In the genomic region with DNA sequence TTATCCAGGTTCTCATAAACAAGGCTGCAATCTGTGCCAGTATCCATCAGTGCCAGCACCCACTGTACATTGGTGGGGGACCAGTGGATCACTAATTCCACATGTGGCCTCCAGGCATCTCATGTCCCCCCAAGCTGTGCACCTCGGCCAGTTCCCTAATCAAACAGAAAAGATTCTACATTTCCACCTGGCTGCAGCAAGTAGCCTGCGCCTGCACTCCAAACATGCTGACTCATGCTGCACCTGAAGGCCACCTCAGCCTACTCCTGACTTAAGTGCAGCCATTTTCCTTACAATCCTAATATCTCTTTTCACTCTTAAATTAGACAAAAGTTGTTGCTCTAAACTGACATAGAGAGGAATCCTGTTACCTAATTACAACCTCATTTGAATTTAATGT, we compare ENCODE assay signal across 25 cellular contexts.
"Had no signal": no experiment of that assay in that cellular context is flagged by ENCODE, and none has a peak within 500 bp of the region (broad histone marks: within the 10 kb centered on the region; RNA-seq: fewer than 3 reads in every experiment).

No MANE protein-coding gene starts in this region.

- DNase-seq: activated CD4-positive, alpha-beta T cell treated with anti-CD3 and anti-CD28 coated beads for 36 hours; activated CD4-positive, alpha-beta T cell treated with anti-CD3 and anti-CD28 coated beads, Interleukin-2, amount 50 U/mL, for 4 hours; activated CD8-positive, alpha-beta memory T cell treated with anti-CD3 and anti-CD28 coated beads for 24 hours; activated CD8-positive, alpha-beta memory T cell treated with anti-CD3 and anti-CD28 coated beads, Interleukin-2, amount 50 U/mL, for 4 hours; activated T-cell treated with anti-CD3 and anti-CD28 coated beads, Interleukin-2, amount 50 U/mL, for 24 hours; brain microvascular endothelial cell; effector memory CD4-positive, alpha-beta T cell; foreskin melanocyte; immature natural killer cell; ovary; psoas muscle; stimulated activated CD4-positive, alpha-beta T cell treated with anti-CD3 and anti-CD28 coated beads, Interleukin-4, amount 100 ng/mL, for 24 hours; stimulated activated naive CD4-positive, alpha-beta T cell treated with Interleukin-2 at 50 U/mL for 16 hours; T-helper 9 cell; upper lobe of left lung had no signal

- H3K36me3 ChIP-seq: ascending aorta, brain microvascular endothelial cell, neutrophil, ovary, right atrium auricular region, upper lobe of left lung had no signal

- H3K27ac ChIP-seq: ascending aorta, brain microvascular endothelial cell, neutrophil, ovary, psoas muscle, right atrium auricular region, upper lobe of left lung had no signal

- H3K9me3 ChIP-seq: ascending aorta, ovary, psoas muscle, right atrium auricular region, upper lobe of left lung had no signal

- H3K4me1 ChIP-seq: ascending aorta, psoas muscle, right atrium auricular region, upper lobe of left lung had no signal

- H3K4me3 ChIP-seq: ascending aorta, lung, ovary, psoas muscle, right atrium auricular region, upper lobe of left lung had no signal

- ATAC-seq: activated CD4-positive, alpha-beta T cell treated with anti-CD3 and anti-CD28 coated beads for 36 hours; activated naive CD4-positive, alpha-beta T cell treated with anti-CD3 and anti-CD28 coated beads, Interleukin-2, amount 50 U/mL, for 72 hours; activated T-helper 17 cell treated with anti-CD3 and anti-CD28 coated beads, Interleukin-2, amount 50 U/mL, for 72 hours; esophagus mucosa; left lobe of liver; naive thymus-derived CD4-positive, alpha-beta T cell; psoas muscle; WTC11 had no signal
